1 cellular context compared by ENCODE assay signal in the genomic region with DNA sequence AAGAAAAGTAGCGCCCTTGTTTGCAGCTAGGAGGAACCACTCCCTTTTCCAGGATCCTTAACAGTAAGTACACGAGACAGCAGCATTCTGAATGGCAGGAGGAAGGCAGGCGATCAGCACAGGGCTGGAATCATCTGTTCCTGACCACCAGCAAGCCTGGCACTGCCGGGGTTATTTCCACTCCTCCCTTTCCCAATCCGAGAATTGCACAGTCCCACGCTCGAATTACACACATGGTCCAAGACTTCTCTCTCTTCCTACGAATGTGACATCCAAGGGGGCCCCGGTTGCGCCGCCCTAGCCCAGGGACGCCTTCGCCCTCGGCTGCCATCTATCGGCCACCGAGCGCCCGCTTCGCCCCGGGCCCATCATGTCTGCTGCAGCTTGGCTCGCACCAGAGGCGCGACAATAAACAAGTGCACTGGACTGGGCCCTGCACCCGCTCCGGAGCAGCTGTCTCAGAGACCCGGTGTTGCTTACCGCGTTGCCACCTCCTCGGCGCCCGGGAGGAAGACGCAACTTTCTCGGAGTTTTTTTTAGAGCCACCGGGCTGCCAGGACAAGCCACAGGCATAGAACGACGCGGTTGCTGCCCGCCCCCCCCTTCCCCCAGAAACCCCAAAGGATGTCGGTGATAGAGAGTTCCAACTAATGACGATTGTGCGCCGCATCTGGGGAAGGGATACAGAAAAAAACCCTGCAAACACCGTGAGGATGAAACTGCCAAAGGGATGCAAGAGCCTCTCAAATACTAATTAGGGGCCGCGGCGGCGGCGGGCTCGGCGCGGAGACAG.
A peak's percentile ranks its signal among the peaks of the same experiment; 100 is the strongest.
TF ChIP-seq lines count a peak whose summit lies in the region.

A gene with protein sequence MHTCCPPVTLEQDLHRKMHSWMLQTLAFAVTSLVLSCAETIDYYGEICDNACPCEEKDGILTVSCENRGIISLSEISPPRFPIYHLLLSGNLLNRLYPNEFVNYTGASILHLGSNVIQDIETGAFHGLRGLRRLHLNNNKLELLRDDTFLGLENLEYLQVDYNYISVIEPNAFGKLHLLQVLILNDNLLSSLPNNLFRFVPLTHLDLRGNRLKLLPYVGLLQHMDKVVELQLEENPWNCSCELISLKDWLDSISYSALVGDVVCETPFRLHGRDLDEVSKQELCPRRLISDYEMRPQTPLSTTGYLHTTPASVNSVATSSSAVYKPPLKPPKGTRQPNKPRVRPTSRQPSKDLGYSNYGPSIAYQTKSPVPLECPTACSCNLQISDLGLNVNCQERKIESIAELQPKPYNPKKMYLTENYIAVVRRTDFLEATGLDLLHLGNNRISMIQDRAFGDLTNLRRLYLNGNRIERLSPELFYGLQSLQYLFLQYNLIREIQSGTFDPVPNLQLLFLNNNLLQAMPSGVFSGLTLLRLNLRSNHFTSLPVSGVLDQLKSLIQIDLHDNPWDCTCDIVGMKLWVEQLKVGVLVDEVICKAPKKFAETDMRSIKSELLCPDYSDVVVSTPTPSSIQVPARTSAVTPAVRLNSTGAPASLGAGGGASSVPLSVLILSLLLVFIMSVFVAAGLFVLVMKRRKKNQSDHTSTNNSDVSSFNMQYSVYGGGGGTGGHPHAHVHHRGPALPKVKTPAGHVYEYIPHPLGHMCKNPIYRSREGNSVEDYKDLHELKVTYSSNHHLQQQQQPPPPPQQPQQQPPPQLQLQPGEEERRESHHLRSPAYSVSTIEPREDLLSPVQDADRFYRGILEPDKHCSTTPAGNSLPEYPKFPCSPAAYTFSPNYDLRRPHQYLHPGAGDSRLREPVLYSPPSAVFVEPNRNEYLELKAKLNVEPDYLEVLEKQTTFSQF (plus strand): TSS at position 341 of the 793 bp plus-strand sequence. CDS start 4,018 bp downstream, outside the sequence.

TF ChIP-seq in WTC11, 78 proteins besides CTCF, POLR2A, EP300 and RAD21 (continued from another document and continues in another):
- TF ChIP-seq, protein P1, sequence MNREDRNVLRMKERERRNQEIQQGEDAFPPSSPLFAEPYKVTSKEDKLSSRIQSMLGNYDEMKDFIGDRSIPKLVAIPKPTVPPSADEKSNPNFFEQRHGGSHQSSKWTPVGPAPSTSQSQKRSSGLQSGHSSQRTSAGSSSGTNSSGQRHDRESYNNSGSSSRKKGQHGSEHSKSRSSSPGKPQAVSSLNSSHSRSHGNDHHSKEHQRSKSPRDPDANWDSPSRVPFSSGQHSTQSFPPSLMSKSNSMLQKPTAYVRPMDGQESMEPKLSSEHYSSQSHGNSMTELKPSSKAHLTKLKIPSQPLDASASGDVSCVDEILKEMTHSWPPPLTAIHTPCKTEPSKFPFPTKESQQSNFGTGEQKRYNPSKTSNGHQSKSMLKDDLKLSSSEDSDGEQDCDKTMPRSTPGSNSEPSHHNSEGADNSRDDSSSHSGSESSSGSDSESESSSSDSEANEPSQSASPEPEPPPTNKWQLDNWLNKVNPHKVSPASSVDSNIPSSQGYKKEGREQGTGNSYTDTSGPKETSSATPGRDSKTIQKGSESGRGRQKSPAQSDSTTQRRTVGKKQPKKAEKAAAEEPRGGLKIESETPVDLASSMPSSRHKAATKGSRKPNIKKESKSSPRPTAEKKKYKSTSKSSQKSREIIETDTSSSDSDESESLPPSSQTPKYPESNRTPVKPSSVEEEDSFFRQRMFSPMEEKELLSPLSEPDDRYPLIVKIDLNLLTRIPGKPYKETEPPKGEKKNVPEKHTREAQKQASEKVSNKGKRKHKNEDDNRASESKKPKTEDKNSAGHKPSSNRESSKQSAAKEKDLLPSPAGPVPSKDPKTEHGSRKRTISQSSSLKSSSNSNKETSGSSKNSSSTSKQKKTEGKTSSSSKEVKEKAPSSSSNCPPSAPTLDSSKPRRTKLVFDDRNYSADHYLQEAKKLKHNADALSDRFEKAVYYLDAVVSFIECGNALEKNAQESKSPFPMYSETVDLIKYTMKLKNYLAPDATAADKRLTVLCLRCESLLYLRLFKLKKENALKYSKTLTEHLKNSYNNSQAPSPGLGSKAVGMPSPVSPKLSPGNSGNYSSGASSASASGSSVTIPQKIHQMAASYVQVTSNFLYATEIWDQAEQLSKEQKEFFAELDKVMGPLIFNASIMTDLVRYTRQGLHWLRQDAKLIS (CRISPR knock-in tag; IDR thresholded peaks at IDR 0.05; ENCODE audit: borderline replicate concordance), result no peak
- TF ChIP-seq, protein P2, sequence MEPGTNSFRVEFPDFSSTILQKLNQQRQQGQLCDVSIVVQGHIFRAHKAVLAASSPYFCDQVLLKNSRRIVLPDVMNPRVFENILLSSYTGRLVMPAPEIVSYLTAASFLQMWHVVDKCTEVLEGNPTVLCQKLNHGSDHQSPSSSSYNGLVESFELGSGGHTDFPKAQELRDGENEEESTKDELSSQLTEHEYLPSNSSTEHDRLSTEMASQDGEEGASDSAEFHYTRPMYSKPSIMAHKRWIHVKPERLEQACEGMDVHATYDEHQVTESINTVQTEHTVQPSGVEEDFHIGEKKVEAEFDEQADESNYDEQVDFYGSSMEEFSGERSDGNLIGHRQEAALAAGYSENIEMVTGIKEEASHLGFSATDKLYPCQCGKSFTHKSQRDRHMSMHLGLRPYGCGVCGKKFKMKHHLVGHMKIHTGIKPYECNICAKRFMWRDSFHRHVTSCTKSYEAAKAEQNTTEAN (CRISPR knock-in tag; IDR thresholded peaks at IDR 0.05), result 0 out of 2 replicates have a peak, but pooled peaks have one; percentile 20
- TF ChIP-seq, protein P3, sequence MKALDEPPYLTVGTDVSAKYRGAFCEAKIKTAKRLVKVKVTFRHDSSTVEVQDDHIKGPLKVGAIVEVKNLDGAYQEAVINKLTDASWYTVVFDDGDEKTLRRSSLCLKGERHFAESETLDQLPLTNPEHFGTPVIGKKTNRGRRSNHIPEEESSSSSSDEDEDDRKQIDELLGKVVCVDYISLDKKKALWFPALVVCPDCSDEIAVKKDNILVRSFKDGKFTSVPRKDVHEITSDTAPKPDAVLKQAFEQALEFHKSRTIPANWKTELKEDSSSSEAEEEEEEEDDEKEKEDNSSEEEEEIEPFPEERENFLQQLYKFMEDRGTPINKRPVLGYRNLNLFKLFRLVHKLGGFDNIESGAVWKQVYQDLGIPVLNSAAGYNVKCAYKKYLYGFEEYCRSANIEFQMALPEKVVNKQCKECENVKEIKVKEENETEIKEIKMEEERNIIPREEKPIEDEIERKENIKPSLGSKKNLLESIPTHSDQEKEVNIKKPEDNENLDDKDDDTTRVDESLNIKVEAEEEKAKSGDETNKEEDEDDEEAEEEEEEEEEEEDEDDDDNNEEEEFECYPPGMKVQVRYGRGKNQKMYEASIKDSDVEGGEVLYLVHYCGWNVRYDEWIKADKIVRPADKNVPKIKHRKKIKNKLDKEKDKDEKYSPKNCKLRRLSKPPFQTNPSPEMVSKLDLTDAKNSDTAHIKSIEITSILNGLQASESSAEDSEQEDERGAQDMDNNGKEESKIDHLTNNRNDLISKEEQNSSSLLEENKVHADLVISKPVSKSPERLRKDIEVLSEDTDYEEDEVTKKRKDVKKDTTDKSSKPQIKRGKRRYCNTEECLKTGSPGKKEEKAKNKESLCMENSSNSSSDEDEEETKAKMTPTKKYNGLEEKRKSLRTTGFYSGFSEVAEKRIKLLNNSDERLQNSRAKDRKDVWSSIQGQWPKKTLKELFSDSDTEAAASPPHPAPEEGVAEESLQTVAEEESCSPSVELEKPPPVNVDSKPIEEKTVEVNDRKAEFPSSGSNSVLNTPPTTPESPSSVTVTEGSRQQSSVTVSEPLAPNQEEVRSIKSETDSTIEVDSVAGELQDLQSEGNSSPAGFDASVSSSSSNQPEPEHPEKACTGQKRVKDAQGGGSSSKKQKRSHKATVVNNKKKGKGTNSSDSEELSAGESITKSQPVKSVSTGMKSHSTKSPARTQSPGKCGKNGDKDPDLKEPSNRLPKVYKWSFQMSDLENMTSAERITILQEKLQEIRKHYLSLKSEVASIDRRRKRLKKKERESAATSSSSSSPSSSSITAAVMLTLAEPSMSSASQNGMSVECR (CRISPR knock-in tag; IDR thresholded peaks at IDR 0.05; ENCODE audit: borderline replicate concordance), result 0 out of 2 replicates have a peak, but pooled peaks have one; percentile 24
- TF ChIP-seq ZBTB21 (CRISPR knock-in tag; IDR thresholded peaks at IDR 0.05; ENCODE audit: borderline replicate concordance) (no peak), ZNF396 (CRISPR knock-in tag; IDR thresholded peaks at IDR 0.05; ENCODE audit: borderline replicate concordance) (no peak), NR3C1 (CRISPR knock-in tag; conservative IDR thresholded peaks at IDR 0.05; ENCODE audit: low read depth) (no peak), FOXK1 (CRISPR knock-in tag; IDR thresholded peaks at IDR 0.05) (peak; percentile 53; the same call in 1 of the 2 replicates), JAZF1 (CRISPR knock-in tag; IDR thresholded peaks at IDR 0.05) (no peak), ELF4 (CRISPR knock-in tag; IDR thresholded peaks at IDR 0.05; ENCODE audit: low read depth) (no peak), GRHL2 (CRISPR knock-in tag; IDR thresholded peaks at IDR 0.05; ENCODE audit: insufficient replicate concordance, severe bottlenecking) (no peak), ZNF263 (CRISPR knock-in tag; IDR thresholded peaks at IDR 0.05; ENCODE audit: low read depth) (no peak), NFE2L1 (CRISPR knock-in tag; IDR thresholded peaks at IDR 0.05) (no peak), TP53 (CRISPR knock-in tag; IDR thresholded peaks at IDR 0.05) (no peak), ZNF423 (CRISPR knock-in tag; IDR thresholded peaks at IDR 0.05) (no peak), IRF2 (CRISPR knock-in tag; IDR thresholded peaks at IDR 0.05; ENCODE audit: borderline replicate concordance, low read depth) (no peak), RELA (CRISPR knock-in tag; IDR thresholded peaks at IDR 0.05; ENCODE audit: borderline replicate concordance) (no peak)
- TF ChIP-seq, protein P4, sequence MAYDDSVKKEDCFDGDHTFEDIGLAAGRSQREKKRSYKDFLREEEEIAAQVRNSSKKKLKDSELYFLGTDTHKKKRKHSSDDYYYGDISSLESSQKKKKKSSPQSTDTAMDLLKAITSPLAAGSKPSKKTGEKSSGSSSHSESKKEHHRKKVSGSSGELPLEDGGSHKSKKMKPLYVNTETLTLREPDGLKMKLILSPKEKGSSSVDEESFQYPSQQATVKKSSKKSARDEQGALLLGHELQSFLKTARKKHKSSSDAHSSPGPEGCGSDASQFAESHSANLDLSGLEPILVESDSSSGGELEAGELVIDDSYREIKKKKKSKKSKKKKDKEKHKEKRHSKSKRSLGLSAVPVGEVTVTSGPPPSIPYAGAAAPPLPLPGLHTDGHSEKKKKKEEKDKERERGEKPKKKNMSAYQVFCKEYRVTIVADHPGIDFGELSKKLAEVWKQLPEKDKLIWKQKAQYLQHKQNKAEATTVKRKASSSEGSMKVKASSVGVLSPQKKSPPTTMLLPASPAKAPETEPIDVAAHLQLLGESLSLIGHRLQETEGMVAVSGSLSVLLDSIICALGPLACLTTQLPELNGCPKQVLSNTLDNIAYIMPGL (CRISPR knock-in tag; IDR thresholded peaks at IDR 0.05), result peak; percentile 84
- TF ChIP-seq, protein P5, sequence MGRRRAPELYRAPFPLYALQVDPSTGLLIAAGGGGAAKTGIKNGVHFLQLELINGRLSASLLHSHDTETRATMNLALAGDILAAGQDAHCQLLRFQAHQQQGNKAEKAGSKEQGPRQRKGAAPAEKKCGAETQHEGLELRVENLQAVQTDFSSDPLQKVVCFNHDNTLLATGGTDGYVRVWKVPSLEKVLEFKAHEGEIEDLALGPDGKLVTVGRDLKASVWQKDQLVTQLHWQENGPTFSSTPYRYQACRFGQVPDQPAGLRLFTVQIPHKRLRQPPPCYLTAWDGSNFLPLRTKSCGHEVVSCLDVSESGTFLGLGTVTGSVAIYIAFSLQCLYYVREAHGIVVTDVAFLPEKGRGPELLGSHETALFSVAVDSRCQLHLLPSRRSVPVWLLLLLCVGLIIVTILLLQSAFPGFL (CRISPR knock-in tag; IDR thresholded peaks at IDR 0.05; ENCODE audit: borderline replicate concordance), result no peak
- TF ChIP-seq, protein P6, sequence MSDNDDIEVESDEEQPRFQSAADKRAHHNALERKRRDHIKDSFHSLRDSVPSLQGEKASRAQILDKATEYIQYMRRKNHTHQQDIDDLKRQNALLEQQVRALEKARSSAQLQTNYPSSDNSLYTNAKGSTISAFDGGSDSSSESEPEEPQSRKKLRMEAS (CRISPR knock-in tag; IDR thresholded peaks at IDR 0.05), result peak; percentile 29; the same call in 1 of the 2 replicates
- TF ChIP-seq, protein P7, sequence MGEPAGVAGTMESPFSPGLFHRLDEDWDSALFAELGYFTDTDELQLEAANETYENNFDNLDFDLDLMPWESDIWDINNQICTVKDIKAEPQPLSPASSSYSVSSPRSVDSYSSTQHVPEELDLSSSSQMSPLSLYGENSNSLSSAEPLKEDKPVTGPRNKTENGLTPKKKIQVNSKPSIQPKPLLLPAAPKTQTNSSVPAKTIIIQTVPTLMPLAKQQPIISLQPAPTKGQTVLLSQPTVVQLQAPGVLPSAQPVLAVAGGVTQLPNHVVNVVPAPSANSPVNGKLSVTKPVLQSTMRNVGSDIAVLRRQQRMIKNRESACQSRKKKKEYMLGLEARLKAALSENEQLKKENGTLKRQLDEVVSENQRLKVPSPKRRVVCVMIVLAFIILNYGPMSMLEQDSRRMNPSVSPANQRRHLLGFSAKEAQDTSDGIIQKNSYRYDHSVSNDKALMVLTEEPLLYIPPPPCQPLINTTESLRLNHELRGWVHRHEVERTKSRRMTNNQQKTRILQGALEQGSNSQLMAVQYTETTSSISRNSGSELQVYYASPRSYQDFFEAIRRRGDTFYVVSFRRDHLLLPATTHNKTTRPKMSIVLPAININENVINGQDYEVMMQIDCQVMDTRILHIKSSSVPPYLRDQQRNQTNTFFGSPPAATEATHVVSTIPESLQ (CRISPR knock-in tag; IDR thresholded peaks at IDR 0.05), result no peak
- TF ChIP-seq, protein P8, sequence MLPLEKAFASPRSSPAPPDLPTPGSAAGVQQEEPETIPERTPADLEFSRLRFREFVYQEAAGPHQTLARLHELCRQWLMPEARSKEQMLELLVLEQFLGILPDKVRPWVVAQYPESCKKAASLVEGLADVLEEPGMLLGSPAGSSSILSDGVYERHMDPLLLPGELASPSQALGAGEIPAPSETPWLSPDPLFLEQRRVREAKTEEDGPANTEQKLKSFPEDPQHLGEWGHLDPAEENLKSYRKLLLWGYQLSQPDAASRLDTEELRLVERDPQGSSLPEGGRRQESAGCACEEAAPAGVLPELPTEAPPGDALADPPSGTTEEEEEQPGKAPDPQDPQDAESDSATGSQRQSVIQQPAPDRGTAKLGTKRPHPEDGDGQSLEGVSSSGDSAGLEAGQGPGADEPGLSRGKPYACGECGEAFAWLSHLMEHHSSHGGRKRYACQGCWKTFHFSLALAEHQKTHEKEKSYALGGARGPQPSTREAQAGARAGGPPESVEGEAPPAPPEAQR (CRISPR knock-in tag; IDR thresholded peaks at IDR 0.05), result no peak
- TF ChIP-seq, protein P9, sequence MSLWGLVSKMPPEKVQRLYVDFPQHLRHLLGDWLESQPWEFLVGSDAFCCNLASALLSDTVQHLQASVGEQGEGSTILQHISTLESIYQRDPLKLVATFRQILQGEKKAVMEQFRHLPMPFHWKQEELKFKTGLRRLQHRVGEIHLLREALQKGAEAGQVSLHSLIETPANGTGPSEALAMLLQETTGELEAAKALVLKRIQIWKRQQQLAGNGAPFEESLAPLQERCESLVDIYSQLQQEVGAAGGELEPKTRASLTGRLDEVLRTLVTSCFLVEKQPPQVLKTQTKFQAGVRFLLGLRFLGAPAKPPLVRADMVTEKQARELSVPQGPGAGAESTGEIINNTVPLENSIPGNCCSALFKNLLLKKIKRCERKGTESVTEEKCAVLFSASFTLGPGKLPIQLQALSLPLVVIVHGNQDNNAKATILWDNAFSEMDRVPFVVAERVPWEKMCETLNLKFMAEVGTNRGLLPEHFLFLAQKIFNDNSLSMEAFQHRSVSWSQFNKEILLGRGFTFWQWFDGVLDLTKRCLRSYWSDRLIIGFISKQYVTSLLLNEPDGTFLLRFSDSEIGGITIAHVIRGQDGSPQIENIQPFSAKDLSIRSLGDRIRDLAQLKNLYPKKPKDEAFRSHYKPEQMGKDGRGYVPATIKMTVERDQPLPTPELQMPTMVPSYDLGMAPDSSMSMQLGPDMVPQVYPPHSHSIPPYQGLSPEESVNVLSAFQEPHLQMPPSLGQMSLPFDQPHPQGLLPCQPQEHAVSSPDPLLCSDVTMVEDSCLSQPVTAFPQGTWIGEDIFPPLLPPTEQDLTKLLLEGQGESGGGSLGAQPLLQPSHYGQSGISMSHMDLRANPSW (CRISPR knock-in tag; conservative IDR thresholded peaks at IDR 0.05; ENCODE audit: low read depth), result no peak
